ENCODE assay signal across 29 cellular contexts in genomic region chr18:56086176-56086575, GRCh38.
"Had no signal": no experiment of that assay in that cellular context is flagged by ENCODE, and none has a peak within 500 bp of the region (broad histone marks: within the 10 kb centered on the region; RNA-seq: fewer than 3 reads in every experiment).

No MANE protein-coding gene starts in this region.

- H3K36me3 ChIP-seq: breast epithelium, SJSA1 had no signal

- H3K4me1 ChIP-seq: breast epithelium, SJSA1 had no signal

- H3K27ac ChIP-seq: RWPE1, SJSA1 had no signal

- H3K27ac Mint-ChIP-seq: activated B cell treated with CpG ODN at 0.5 μM for 24 hours; activated CD4-positive, alpha-beta T cell treated with anti-CD3 and anti-CD28 coated beads, Interleukin-2, amount 10 ng/mL, durations not matched to agents 24 days and 14 days; activated CD8-positive, alpha-beta memory T cell treated with anti-CD3 and anti-CD28 coated beads, Interleukin-2, amount 10 ng/mL, durations not matched to agents 7 days and 5 days; activated naive CD4-positive, alpha-beta T cell treated with anti-CD3 and anti-CD28 coated beads, Interleukin-2, amount 50 U/mL, for 72 hours; activated T-cell treated with anti-CD3 and anti-CD28 coated beads, Interleukin-2, amount 50 U/mL, for 24 hours; activated T-helper 1 cell treated with anti-CD3 and anti-CD28 coated beads, Interleukin-12 subunit alpha, Interleukin-12 subunit beta, Interleukin-2, Interleukin-4 antibody, amounts not matched to agents 30 ng/mL and 10 ng/mL and 1 ng/mL, durations not matched to agents 14 hours and 24 hours and 36 hours had no signal

- H3K4me1 Mint-ChIP-seq: activated CD4-positive, alpha-beta T cell treated with anti-CD3 and anti-CD28 coated beads, Interleukin-2, amount 10 ng/mL, durations not matched to agents 24 days and 14 days; activated CD8-positive, alpha-beta memory T cell treated with anti-CD3 and anti-CD28 coated beads, Interleukin-2, amount 10 ng/mL, durations not matched to agents 7 days and 5 days had no signal

- H3K4me3 ChIP-seq: breast epithelium, SJSA1 had no signal

- H3K36me3 Mint-ChIP-seq: activated CD8-positive, alpha-beta memory T cell treated with anti-CD3 and anti-CD28 coated beads, Interleukin-2, amount 10 ng/mL, durations not matched to agents 7 days and 5 days; activated naive CD4-positive, alpha-beta T cell treated with anti-CD3 and anti-CD28 coated beads, Interleukin-2, amount 50 U/mL, for 72 hours had no signal

- ATAC-seq: activated CD8-positive, alpha-beta memory T cell treated with anti-CD3 and anti-CD28 coated beads, Interleukin-2, amount 10 ng/mL, durations not matched to agents 7 days and 5 days; activated naive CD4-positive, alpha-beta T cell treated with anti-CD3 and anti-CD28 coated beads, Interleukin-2, amount 50 U/mL, for 72 hours; Panc1; SK-N-SH treated with all-trans-retinoic acid at 6 μM for 48 hours had no signal

- H3K4me3 Mint-ChIP-seq: activated B cell treated with CpG ODN at 0.5 μM for 24 hours; activated CD4-positive, alpha-beta T cell treated with anti-CD3 and anti-CD28 coated beads, Interleukin-2, amount 10 ng/mL, durations not matched to agents 24 days and 14 days; activated CD8-positive, alpha-beta memory T cell treated with anti-CD3 and anti-CD28 coated beads, Interleukin-2, amount 10 ng/mL, durations not matched to agents 7 days and 5 days; activated T-cell treated with anti-CD3 and anti-CD28 coated beads, Interleukin-2, amount 50 U/mL, for 24 hours; activated T-helper 1 cell treated with anti-CD3 and anti-CD28 coated beads, Interleukin-12 subunit alpha, Interleukin-12 subunit beta, Interleukin-2, Interleukin-4 antibody, amounts not matched to agents 30 ng/mL and 10 ng/mL and 1 ng/mL, durations not matched to agents 14 hours and 24 hours and 36 hours had no signal

- H3K9me3 ChIP-seq: breast epithelium, SJSA1 had no signal

- H3K27me3 Mint-ChIP-seq: activated B cell treated with CpG ODN at 0.5 μM for 24 hours; activated CD4-positive, alpha-beta T cell treated with anti-CD3 and anti-CD28 coated beads, Interleukin-2, amount 10 ng/mL, durations not matched to agents 24 days and 14 days; activated T-cell treated with anti-CD3 and anti-CD28 coated beads, Interleukin-2, amount 50 U/mL, for 24 hours had no signal

- H3K27me3 ChIP-seq: breast epithelium, SJSA1 had no signal

- DNase-seq: activated B cell treated with CpG ODN at 0.5 μM for 24 hours; activated CD4-positive, alpha-beta T cell treated with anti-CD3 and anti-CD28 coated beads for 1 hour; activated CD4-positive, alpha-beta T cell treated with anti-CD3 and anti-CD28 coated beads, Interleukin-2, amount 10 ng/mL, durations not matched to agents 24 days and 14 days; activated CD4-positive, alpha-beta T cell treated with anti-CD3 and anti-CD28 coated beads, Interleukin-2, amount 50 U/mL, for 48 hours; activated CD8-positive, alpha-beta memory T cell treated with anti-CD3 and anti-CD28 coated beads, Interleukin-2, amount 10 ng/mL, durations not matched to agents 7 days and 5 days; activated effector memory CD4-positive, alpha-beta T cell treated with anti-CD3 and anti-CD28 coated beads, Interleukin-2, amount 50 U/mL, for 16 hours; activated naive CD4-positive, alpha-beta T cell treated with Interleukin-2 at 50 U/mL for 16 hours; activated T-cell treated with anti-CD3 and anti-CD28 coated beads, Interleukin-2, amount 50 U/mL, for 24 hours; amygdala; caudate nucleus; MM.1S; NCI-H1105; NCI-H1436; NCI-H1694 treated with DMSO at 0.1 percent for 48 hours; NCI-H2029 treated with DMSO at 0.1 percent for 48 hours; NCI-H345; NCI-H510A; NCI-H526 treated with DMSO at 0.1 percent for 48 hours; NCI-H82; OCI-M1; SHP77; SW 1271 had no signal

- H3K9me3 Mint-ChIP-seq: activated B cell treated with CpG ODN at 0.5 μM for 24 hours; activated CD4-positive, alpha-beta T cell treated with anti-CD3 and anti-CD28 coated beads, Interleukin-2, amount 10 ng/mL, durations not matched to agents 24 days and 14 days had no signal
